In the genomic region with DNA sequence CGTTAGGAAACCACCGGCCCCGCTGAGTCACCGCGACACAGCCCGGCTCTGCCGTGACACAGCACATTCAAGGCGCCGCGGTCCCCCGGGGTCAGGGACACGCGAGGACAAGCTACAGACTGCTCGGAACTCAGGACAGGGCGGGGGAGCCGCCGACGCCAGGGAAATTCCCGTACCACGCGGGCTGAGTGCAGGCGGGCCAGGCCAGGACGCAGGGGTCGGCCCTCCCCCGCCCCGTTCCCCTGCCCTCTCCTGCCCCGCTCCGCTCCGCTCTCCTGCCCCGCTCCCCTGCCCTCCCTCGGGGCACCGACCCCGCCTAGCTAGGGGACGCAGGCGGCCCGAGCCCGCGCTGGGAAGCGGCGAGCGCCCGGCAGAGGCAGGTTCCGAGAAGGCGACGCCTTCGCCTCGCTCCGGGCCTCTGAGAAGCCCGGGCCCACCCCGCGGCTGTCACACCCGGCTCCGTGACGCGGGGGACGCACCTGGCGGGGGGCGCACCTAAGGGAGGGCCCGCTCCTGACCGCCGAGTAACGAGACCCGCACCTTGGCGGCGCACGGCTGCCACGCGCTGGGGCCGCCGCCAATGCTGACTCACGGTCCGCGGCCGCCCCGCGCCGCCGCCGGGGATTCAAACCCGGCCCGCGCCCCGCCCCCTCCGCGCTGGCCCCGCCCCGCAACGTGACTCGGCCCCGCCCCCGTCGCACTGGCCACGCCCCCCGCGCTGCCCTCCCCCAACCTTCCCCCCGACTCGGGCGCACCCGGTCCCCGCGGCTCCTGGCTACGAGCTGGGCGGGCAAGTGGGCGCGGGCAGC, we compare ENCODE assay signal across 8 cellular contexts. TPM values are rescaled to one million over a fixed set of nuclear protein-coding genes. Genes with fewer than 3 reads are reported as not detected.
DNase-seq lines count a peak whose midpoint lies in the region; ATAC-seq and TF ChIP-seq lines count a peak whose summit lies in the region.

No MANE protein-coding gene starts in this region.

- no peaks in the 10 kb centered on the region for H3K27me3 Mint-ChIP-seq in CD8-positive, alpha-beta T cell (ENCODE audit: low read depth)

- no peaks in the 10 kb centered on the region for H3K27me3 ChIP-seq in CD8-positive, alpha-beta T cell (ENCODE audit: insufficient read depth, low read length)

- intact Hi-C loops in CD8-positive, alpha-beta T cell (cut with DNase I, micrococcal nuclease) = loop anchor here (2.0 to 10.0 kb wide), 4 partner anchors 33 to 116 kb away; partner anchors contain the start of genes TELO2 (in 1 of the 2) and UNKL (in 1 of the 2)

- CTCF ChIA-PET in CD8-positive, alpha-beta T cell (lab: Charles Lee) = interaction anchor here (0.8 to 3.0 kb wide), 2 partner anchors 11 to 16 kb away, joined by 3 to 13 read pairs; no protein-coding TSS in a partner anchor

- H3K4me3 Mint-ChIP-seq in CD8-positive, alpha-beta T cell = peak overlapping the region; percentile 58

- peak; percentile 82 for ATAC-seq in CD8-positive, alpha-beta T cell
- ATAC-seq in GM21737 (IDR thresholded peaks at IDR 0.05; ENCODE audit: unreplicated experiment) = peak; percentile 49
- no peak for ATAC-seq in HG02870 (IDR thresholded peaks at IDR 0.05; ENCODE audit: unreplicated experiment)

- H3K36me3 Mint-ChIP-seq in CD8-positive, alpha-beta T cell = peaks cover 29% of the 10 kb centered on the region

- H3K4me1 ChIP-seq in CD8-positive, alpha-beta T cell (ENCODE audit: insufficient read depth, low read length) = peaks cover 17% of the 10 kb centered on the region

- no peaks in the 10 kb centered on the region for H3K9me3 Mint-ChIP-seq in CD8-positive, alpha-beta T cell

- DNase-seq in CD8-positive, alpha-beta T cell = peak; percentile 34 to 73 (median 61)
- DNase-seq in NCI-H2227 treated with DMSO at 0.1 percent for 48 hours (lab: John Stamatoyannopoulos, UW) (peak; percentile 62), ecto neural progenitor cell (ENCODE audit: low spot score) (peak; percentile 90), lung microvascular endothelial cell (ENCODE audit: low read depth in 2 of 2) (peak; percentile 82 to 84)
- DNase-seq in activated CD4-positive, alpha-beta T cell treated with anti-CD3 and anti-CD28 coated beads, Interleukin-2, amount 50 U/mL, for 48 hours = peak; percentile 75 to 78
- peak; percentile 56 to 76 (median 57) for DNase-seq in stimulated activated CD4-positive, alpha-beta T cell treated with anti-CD3 and anti-CD28 coated beads, TNF-alpha, amount 100 ng/mL, for 4 hours (ENCODE audit: low read depth in 3 of 3)

- H3K9me3 ChIP-seq in CD8-positive, alpha-beta T cell (ENCODE audit: low read length) = no peaks in the 10 kb centered on the region

- H3K4me1 Mint-ChIP-seq in CD8-positive, alpha-beta T cell (ENCODE audit: low read depth) = peaks cover 14% of the 10 kb centered on the region

- POLR2A ChIA-PET in CD8-positive, alpha-beta T cell (lab: Charles Lee) = interaction anchor here (1.1 kb wide), 1 partner anchor 13 kb away, joined by 3 read pairs; no protein-coding TSS in a partner anchor

- no peak for TF ChIP-seq CTCF in CD8-positive, alpha-beta T cell (IDR thresholded peaks at IDR 0.05)

- H3K36me3 ChIP-seq in CD8-positive, alpha-beta T cell (ENCODE audit: insufficient read depth, low read length) = peaks cover 6% of the 10 kb centered on the region

- H3K27ac Mint-ChIP-seq in CD8-positive, alpha-beta T cell = peak overlapping the region; percentile 64

- H3K27ac ChIP-seq in CD8-positive, alpha-beta T cell (ENCODE audit: low read depth, low read length) = no peak overlapping the region

- H3K4me3 ChIP-seq in CD8-positive, alpha-beta T cell (ENCODE audit: low read depth, low read length) = no peak overlapping the region

RNA-seq across cellular contexts. Expression of gene GNPTG, which starts 27.5 kb away (rescaled TPM):
- total RNA-seq in CD8-positive, alpha-beta T cell = 10 to 100 TPM; 30.7 to 31.9 TPM
- total RNA-seq in lung microvascular endothelial cell = 19.2 and 31.7 TPM in 2 replicates

RNA-seq across cellular contexts. Expression of gene TSR3, which starts 27.6 kb away (rescaled TPM):
- total RNA-seq in CD8-positive, alpha-beta T cell = 10 to 100 TPM; 21.6 to 22.7 TPM
- total RNA-seq in lung microvascular endothelial cell = 47.7 and 67.3 TPM in 2 replicates

RNA-seq across cellular contexts. Expression of gene UNKL, which starts 35.2 kb away (rescaled TPM):
- total RNA-seq in CD8-positive, alpha-beta T cell = 10 to 100 TPM; 52.9 to 53.3 TPM
- total RNA-seq in lung microvascular endothelial cell = 3.9 and 5.6 TPM in 2 replicates

RNA-seq across cellular contexts. Expression of gene UQCC4, which starts 41.3 kb away (rescaled TPM):
- 10 to 100 TPM in 1 of 2 experiments, 1 to 10 TPM in 1; 8.1 to 10.3 TPM for total RNA-seq in CD8-positive, alpha-beta T cell
- 12.9 and 18.5 TPM in 2 replicates for total RNA-seq in lung microvascular endothelial cell

RNA-seq across cellular contexts. Expression of gene BAIAP3, which starts 45.8 kb away (rescaled TPM):
- 10 to 100 TPM; 13.8 to 18.3 TPM for total RNA-seq in CD8-positive, alpha-beta T cell
- total RNA-seq in lung microvascular endothelial cell = 1.2 and 1.3 TPM in 2 replicates
